16 cellular contexts compared by ENCODE assay signal in the genomic region with DNA sequence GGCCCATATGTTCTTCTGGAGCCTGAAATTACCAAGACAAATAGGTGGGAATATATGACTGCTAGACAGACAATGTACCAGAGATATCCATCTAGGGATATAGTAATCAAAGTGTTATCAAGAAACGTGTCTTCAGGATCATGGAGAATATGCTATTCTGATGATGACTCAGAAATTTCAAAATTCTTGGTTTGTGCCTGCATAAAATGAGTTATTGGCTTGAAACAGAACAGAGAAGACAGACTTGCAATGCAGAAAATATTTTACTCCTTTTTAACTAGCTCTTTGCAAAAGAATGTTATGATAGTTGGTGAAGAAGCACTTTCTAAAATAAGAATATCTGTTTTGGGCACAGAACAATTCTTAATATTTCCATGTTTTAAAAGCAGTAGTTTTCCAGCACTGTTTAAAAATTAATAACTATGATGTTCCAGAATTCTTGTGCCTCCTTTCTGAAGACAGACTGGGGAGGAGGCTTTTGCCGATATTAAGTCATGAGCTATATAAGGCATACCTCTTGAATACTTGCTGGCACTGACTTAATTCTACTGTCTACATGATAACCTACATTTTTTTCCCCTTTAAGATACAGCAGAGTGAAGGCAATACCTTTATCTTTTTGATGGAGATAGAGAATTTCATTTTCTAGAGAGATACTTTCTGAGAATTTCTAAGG. TPM values are rescaled to one million over a fixed set of nuclear protein-coding genes. Genes with fewer than 3 reads are reported as not detected.
A peak's percentile ranks its signal among the peaks of the same experiment; 100 is the strongest.
DNase-seq lines count a peak whose midpoint lies in the region; ATAC-seq and TF ChIP-seq lines count a peak whose summit lies in the region.
"Had no signal": no experiment of that assay in that cellular context is flagged by ENCODE, and none has a peak within 500 bp of the region (broad histone marks: within the 10 kb centered on the region; RNA-seq: fewer than 3 reads in every experiment).

No MANE protein-coding gene starts in this region.

- ATAC-seq in foreskin keratinocyte (peak; percentile 56), HG03342 (IDR thresholded peaks at IDR 0.05; ENCODE audit: unreplicated experiment) (no peak), GM21381 (IDR thresholded peaks at IDR 0.05; ENCODE audit: unreplicated experiment) (no peak)
- no peak for ATAC-seq in stimulated activated memory B cell treated with anti-CD40 and anti-IgM and Interleukin-4, amounts not matched to agents 10 μg/mL and 1 μg/mL and 100 μg/mL, for 72 hours
- ATAC-seq: activated T-cell treated with anti-CD3 and anti-CD28 coated beads, Interleukin-2, amount 50 U/mL, for 72 hours; stimulated activated effector memory CD8-positive, alpha-beta T cell treated with anti-CD3 and anti-CD28 coated beads, Interleukin-12 subunit alpha, Interleukin-12 subunit beta, amount 100 ng/mL, for 72 hours had no signal

- H3F3A ChIP-seq in GM23248 (ENCODE audit: insufficient read depth), result peaks cover 25% of the 10 kb centered on the region

- H3K4me2 ChIP-seq in GM23248 (ENCODE audit: unreplicated experiment), result peak overlapping the region; percentile 66

- H3K36me3 Mint-ChIP-seq in brain, result no peaks in the 10 kb centered on the region
- H3K36me3 Mint-ChIP-seq in stimulated activated memory B cell treated with anti-CD40 and anti-IgM and Interleukin-4, amounts not matched to agents 10 μg/mL and 1 μg/mL and 100 μg/mL, for 72 hours, result no peaks in the 10 kb centered on the region
- H3K36me3 Mint-ChIP-seq: CD4-positive, CD25-positive, alpha-beta regulatory T cell; stimulated activated effector memory CD8-positive, alpha-beta T cell treated with anti-CD3 and anti-CD28 coated beads, Interleukin-12 subunit alpha, Interleukin-12 subunit beta, amount 100 ng/mL, for 72 hours had no signal

- H3K9me2 ChIP-seq in GM23248 (ENCODE audit: insufficient read depth), result no peaks in the 10 kb centered on the region

- H3K79me2 ChIP-seq in GM23248 (ENCODE audit: insufficient read depth), result no peaks in the 10 kb centered on the region

- peak overlapping the region; percentile 54 for H3K4me3 ChIP-seq in GM23248
- H3K4me3 ChIP-seq: prostate gland had no signal

- H3K27me3 ChIP-seq in GM23248 (replicated peaks; ENCODE audit: insufficient read depth) (no peaks in the 10 kb centered on the region), foreskin keratinocyte (no peaks in the 10 kb centered on the region)

- H3K27ac ChIP-seq in GM23248 (peak overlapping the region; percentile 84), foreskin keratinocyte (no peak overlapping the region)
- H3K27ac ChIP-seq: prostate gland had no signal

- no peaks in the 10 kb centered on the region for H4K20me1 ChIP-seq in GM23248 (ENCODE audit: insufficient read depth)

- TF ChIP-seq CTCF in brain (conservative IDR thresholded peaks at IDR 0.05) (no peak), foreskin keratinocyte (conservative IDR thresholded peaks at IDR 0.05) (no peak)

- no peak overlapping the region for H3K4me3 Mint-ChIP-seq in brain
- H3K4me3 Mint-ChIP-seq in stimulated activated memory B cell treated with anti-CD40 and anti-IgM and Interleukin-4, amounts not matched to agents 10 μg/mL and 1 μg/mL and 100 μg/mL, for 72 hours, result no peak overlapping the region
- H3K4me3 Mint-ChIP-seq: activated T-cell treated with anti-CD3 and anti-CD28 coated beads, Interleukin-2, amount 50 U/mL, for 72 hours; CD4-positive, CD25-positive, alpha-beta regulatory T cell; stimulated activated effector memory CD8-positive, alpha-beta T cell treated with anti-CD3 and anti-CD28 coated beads, Interleukin-12 subunit alpha, Interleukin-12 subunit beta, amount 100 ng/mL, for 72 hours had no signal

- no peaks in the 10 kb centered on the region for H3K9me3 Mint-ChIP-seq in brain
- H3K9me3 Mint-ChIP-seq in stimulated activated memory B cell treated with anti-CD40 and anti-IgM and Interleukin-4, amounts not matched to agents 10 μg/mL and 1 μg/mL and 100 μg/mL, for 72 hours, result no peaks in the 10 kb centered on the region
- H3K9me3 Mint-ChIP-seq: activated T-cell treated with anti-CD3 and anti-CD28 coated beads, Interleukin-2, amount 50 U/mL, for 72 hours; CD4-positive, CD25-positive, alpha-beta regulatory T cell had no signal

- in situ Hi-C loops in GM23248 (cut with MboI), result no loop called here

- DNase-seq in GM23248, result peak; percentile 68
- peak; percentile 44 to 68 for DNase-seq in foreskin keratinocyte
- DNase-seq in superior temporal gyrus (ENCODE audit: extremely low spot score), result peak; percentile 61
- DNase-seq in D341Med (ENCODE audit: low spot score), result no peak
- DNase-seq: activated T-cell treated with anti-CD3 and anti-CD28 coated beads, Interleukin-2, amount 50 U/mL, for 72 hours; CD4-positive, CD25-positive, alpha-beta regulatory T cell; NCI-H1092 treated with DMSO at 0.1 percent for 48 hours; NCI-H446 treated with DMSO at 0.1 percent for 48 hours; stimulated activated CD4-positive, alpha-beta T cell treated with anti-CD3 and anti-CD28 coated beads, Interleukin-4, amount 100 ng/mL, for 1 hour; T-helper 1 cell had no signal

- H3K4me1 ChIP-seq in GM23248 (ENCODE audit: insufficient read depth) (peaks cover 50% of the 10 kb centered on the region), foreskin keratinocyte (peaks cover 21% of the 10 kb centered on the region)

- WGBS in GM23248 (ENCODE audit: low coverage in 1 of 2, low lambda C conversion rate in 2 of 2, missing lambda C conversion rate in 2 of 2), 2 experiments, result 0 to 4% methylated on average over 2 of the region's 2 CpGs

- no peaks in the 10 kb centered on the region for H3K36me3 ChIP-seq in GM23248 (ENCODE audit: low read depth)
- H3K36me3 ChIP-seq: prostate gland had no signal

- H3K9ac ChIP-seq in GM23248, result peak overlapping the region; percentile 43

- peaks cover 27% of the 10 kb centered on the region for H3K4me1 Mint-ChIP-seq in brain
- H3K4me1 Mint-ChIP-seq in stimulated activated memory B cell treated with anti-CD40 and anti-IgM and Interleukin-4, amounts not matched to agents 10 μg/mL and 1 μg/mL and 100 μg/mL, for 72 hours, result no peaks in the 10 kb centered on the region
- H3K4me1 Mint-ChIP-seq: CD4-positive, CD25-positive, alpha-beta regulatory T cell had no signal

- H3K9me3 ChIP-seq in GM23248 (ENCODE audit: low read depth), result no peaks in the 10 kb centered on the region
- H3K9me3 ChIP-seq: prostate gland had no signal

- peaks cover 5% of the 10 kb centered on the region for H3K27me3 Mint-ChIP-seq in brain
- no peaks in the 10 kb centered on the region for H3K27me3 Mint-ChIP-seq in stimulated activated memory B cell treated with anti-CD40 and anti-IgM and Interleukin-4, amounts not matched to agents 10 μg/mL and 1 μg/mL and 100 μg/mL, for 72 hours

- H2AFZ ChIP-seq in GM23248, result no peak overlapping the region

- peak overlapping the region in 4 of 5 experiments; percentile 2 to 23 (median 17) for H3K27ac Mint-ChIP-seq in brain
- H3K27ac Mint-ChIP-seq in stimulated activated memory B cell treated with anti-CD40 and anti-IgM and Interleukin-4, amounts not matched to agents 10 μg/mL and 1 μg/mL and 100 μg/mL, for 72 hours, result no peak overlapping the region
- H3K27ac Mint-ChIP-seq: activated T-cell treated with anti-CD3 and anti-CD28 coated beads, Interleukin-2, amount 50 U/mL, for 72 hours; CD4-positive, CD25-positive, alpha-beta regulatory T cell; stimulated activated effector memory CD8-positive, alpha-beta T cell treated with anti-CD3 and anti-CD28 coated beads, Interleukin-12 subunit alpha, Interleukin-12 subunit beta, amount 100 ng/mL, for 72 hours had no signal

RNA-seq across cellular contexts. Expression of gene CABCOCO1, which starts 34.4 kb away (rescaled TPM):
- total RNA-seq in GM23248 (2014; rRNA removed; shearing (Covaris generic)), result 0.22 and 0.25 TPM in 2 replicates
- polyA plus RNA-seq in GM23248 (2016; fragmentation: Nextera tagmentation; extraction: Ambion mirVana) (1.1 and 1.2 TPM in 2 replicates), brain (ENCODE audit: insufficient read depth, low read depth, low replicate concordance) (2.3 TPM), foreskin keratinocyte (not detected in 2 replicates)
- total RNA-seq in foreskin keratinocyte, result not detected in 2 replicates
- total RNA-seq: activated T-cell treated with anti-CD3 and anti-CD28 coated beads, Interleukin-2, amount 50 U/mL, for 72 hours; CD4-positive, CD25-positive, alpha-beta regulatory T cell had no signal
- polyA plus RNA-seq: CD4-positive, CD25-positive, alpha-beta regulatory T cell had no signal
